In genomic region chr5:176535655-176536131, GRCh38 we compare ENCODE assay signal across 8 cellular contexts. TPM values are rescaled to one million over a fixed set of nuclear protein-coding genes. Genes with fewer than 3 reads are reported as not detected.
DNase-seq lines count a peak whose midpoint lies in the region; FAIRE-seq and TF ChIP-seq lines count a peak whose summit lies in the region.

No MANE protein-coding gene starts in this region.

- 2 to 4% (median 2%) methylated on average over 10 of the region's 10 CpGs for WGBS in ovary, 3 donors

- H3K36me3 ChIP-seq in ovary, result no peaks in the 10 kb centered on the region

- no peak for DNase-seq in GM12891 (ENCODE audit: insufficient read length, low spot score)
- peak; percentile 41 for DNase-seq in RPMI8226
- no peak for DNase-seq in epithelial cell of prostate (ENCODE audit: low read depth, low spot score)
- DNase-seq in ovary, result peak in 3 of 5 donors; percentile 46 to 52 (median 48)
- no peak for DNase-seq in activated CD4-positive, CD25-positive, alpha-beta regulatory T cell treated with anti-CD3 and anti-CD28 coated beads, Interleukin-2, amount 50 U/mL, for 72 hours
- DNase-seq in H54 (ENCODE audit: insufficient read length, low spot score), result no peak
- no peak for DNase-seq in urothelium cell line (ENCODE audit: low spot score)
- no peak for DNase-seq in NCI-H345 treated with DMSO at 0.1 percent for 48 hours (lab: John Stamatoyannopoulos, UW; ENCODE audit: unreplicated experiment)

- H3K27ac ChIP-seq in epithelial cell of prostate (peak overlapping the region; percentile 93), ovary (peak overlapping the region in 1 of 2 donors; percentile 93)

- H3K27me3 ChIP-seq in ovary, result no peaks in the 10 kb centered on the region

- TF ChIP-seq CTCF in ovary (IDR thresholded peaks at IDR 0.05), result no peak

- no peaks in the 10 kb centered on the region for H3K9me3 ChIP-seq in ovary

- FAIRE-seq in GM12891 (lab: Jason Lieb, UNC) (peak; percentile 47), H54 (lab: Jason Lieb, UNC) (no peak), urothelium cell line (lab: Jason Lieb, UNC) (no peak)

- H3K4me3 ChIP-seq in ovary, result peak overlapping the region; percentile 95

- peaks cover 16% of the 10 kb centered on the region for H3K4me1 ChIP-seq in ovary (ENCODE audit: insufficient read depth)

- TF ChIP-seq EP300 in ovary (IDR thresholded peaks at IDR 0.05), result no peak

- intact Hi-C loops in ovary (cut with DNase I), result no loop called here

- TF ChIP-seq POLR2A in GM12891 (IDR thresholded peaks at IDR 0.05; ENCODE audit: low read depth, low read length), result no peak; the same call in 1 of the 2 replicates
- TF ChIP-seq POLR2A in ovary (IDR thresholded peaks at IDR 0.05), result no peak
- no peak for TF ChIP-seq POLR2A in H54 (IDR thresholded peaks at IDR 0.05; ENCODE audit: low read depth, low read length)

TF ChIP-seq in GM12891, 5 proteins besides CTCF, POLR2A, EP300 and RAD21:
- TF ChIP-seq PAX5 (IDR thresholded peaks at IDR 0.05; ENCODE audit: insufficient read depth, low read length, severe bottlenecking) (no peak), TAF1 (IDR thresholded peaks at IDR 0.05; ENCODE audit: low read depth, low read length) (no peak), POLR2AphosphoS5 (IDR thresholded peaks at IDR 0.05; ENCODE audit: low read depth, low read length) (0 out of 2 replicates have a peak, but pooled peaks have one; percentile 8), SPI1 (IDR thresholded peaks at IDR 0.05; ENCODE audit: low read depth, low read length) (no peak), POU2F2 (IDR thresholded peaks at IDR 0.05; ENCODE audit: low read depth, low read length) (no peak)

RNA-seq across cellular contexts. Expression of gene RNF44, which starts 1.5 kb away (rescaled TPM):
- polyA plus RNA-seq in GM12891 (2012; ENCODE audit: low read depth, missing spikeins), result 20.9 TPM
- total RNA-seq in ovary, result 10 to 100 TPM; 16.6 to 44.7 (median 30.8) TPM
- polyA plus RNA-seq in ovary, result 10 to 100 TPM in 1 of 2 donors, 1 to 10 TPM in 1; 9.2 to 23.8 TPM

RNA-seq across cellular contexts. Expression of gene CDHR2, which starts 13.4 kb away (rescaled TPM):
- polyA plus RNA-seq in GM12891 (2012; ENCODE audit: low read depth, missing spikeins), result not detected
- 1 to 10 TPM in 1 of 7 donors, under 1 TPM in 1, not detected in 5; 0.20 to 2.0 TPM for total RNA-seq in ovary
- polyA plus RNA-seq in ovary, result under 1 TPM in 1 of 2 donors, not detected in 1; 0.10 TPM

Comparison
In these comparisons a context has a peak if more than half of its experiments do, and no peak if none do; other contexts are left out.
1. DNase-seq: peak in RPMI8226 (single experiment) and ovary (3 of 5); none in GM12891 (single experiment), epithelial cell of prostate (single experiment), activated CD4-positive, CD25-positive, alpha-beta regulatory T cell treated with anti-CD3 and anti-CD28 coated beads, Interleukin-2, amount 50 U/mL, for 72 hours (single experiment), H54 (single experiment), urothelium cell line (single experiment) and NCI-H345 treated with DMSO at 0.1 percent for 48 hours (single experiment).